22 cellular contexts compared by ENCODE assay signal in genomic region chr11:39724404-39724803, GRCh38.
DNase-seq lines count a peak whose midpoint lies in the region; ATAC-seq and TF ChIP-seq lines count a peak whose summit lies in the region.
"Had no signal": no experiment of that assay in that cellular context is flagged by ENCODE, and none has a peak within 500 bp of the region (broad histone marks: within the 10 kb centered on the region; RNA-seq: fewer than 3 reads in every experiment).

No MANE protein-coding gene starts in this region.

- no peak overlapping the region for H3K4me3 Mint-ChIP-seq in endodermal cell
- H3K4me3 Mint-ChIP-seq: activated CD4-positive, alpha-beta T cell treated with anti-CD3 and anti-CD28 coated beads for 36 hours; activated T-helper 17 cell treated with anti-CD3 and anti-CD28 coated beads, Interleukin-2, amount 50 U/mL, for 72 hours; CD4-positive, alpha-beta memory T cell; naive thymus-derived CD4-positive, alpha-beta T cell had no signal

- ATAC-seq in GM18861 (IDR thresholded peaks at IDR 0.05; ENCODE audit: unreplicated experiment) = no peak
- ATAC-seq: activated CD4-positive, alpha-beta T cell treated with anti-CD3 and anti-CD28 coated beads for 36 hours; activated T-helper 17 cell treated with anti-CD3 and anti-CD28 coated beads, Interleukin-2, amount 50 U/mL, for 72 hours; naive thymus-derived CD4-positive, alpha-beta T cell; pancreas had no signal

- TF ChIP-seq CTCF in A673 (conservative IDR thresholded peaks at IDR 0.05; ENCODE audit: low read depth, low read length) (peak; percentile 67), GM12874 (IDR thresholded peaks at IDR 0.05; ENCODE audit: insufficient read depth, low read depth, low read length) (0 out of 2 replicates have a peak, but pooled peaks have one; percentile 10), OCI-LY7 (conservative IDR thresholded peaks at IDR 0.05; ENCODE audit: low read length) (0 out of 2 replicates have a peak, but pooled peaks have one; percentile 24), endodermal cell (conservative IDR thresholded peaks at IDR 0.05) (peak; percentile 53), vagina (IDR thresholded peaks at IDR 0.05) (no peak), esophagus squamous epithelium (IDR thresholded peaks at IDR 0.05) (no peak)

- no TSS peak for BruUV-seq in A673 (replicated peaks; lab: Mats Ljungman, UMichigan)
- BruUV-seq in OCI-LY7 (replicated peaks; lab: Mats Ljungman, UMichigan) = no TSS peak

- H3K4me1 ChIP-seq in A673 (ENCODE audit: insufficient read depth, low read length, poor library complexity, severe bottlenecking) = no peaks in the 10 kb centered on the region
- no peaks in the 10 kb centered on the region for H3K4me1 ChIP-seq in OCI-LY7 (ENCODE audit: insufficient read depth, low read length, poor library complexity, severe bottlenecking)
- H3K4me1 ChIP-seq in endodermal cell (ENCODE audit: control insufficient read depth, insufficient read depth, low read length) = peaks cover 4% of the 10 kb centered on the region
- no peaks in the 10 kb centered on the region for H3K4me1 ChIP-seq in vagina
- H3K4me1 ChIP-seq in esophagus squamous epithelium = no peaks in the 10 kb centered on the region
- H3K4me1 ChIP-seq: pancreas, sigmoid colon had no signal

- H4K20me1 ChIP-seq in OCI-LY7 (ENCODE audit: insufficient read depth, low read length) = no peaks in the 10 kb centered on the region

- peak; percentile 67 for DNase-seq in A673 (ENCODE audit: low spot score)
- no peak for DNase-seq in OCI-LY7 (ENCODE audit: low spot score)
- DNase-seq in endodermal cell = no peak
- no peak for DNase-seq in vagina (ENCODE audit: extremely low spot score in 2 of 2)
- DNase-seq in esophagus squamous epithelium (lab: John Stamatoyannopoulos, UW) = no peak
- no peak for DNase-seq in activated effector memory CD4-positive, alpha-beta T cell treated with Interleukin-2 at 50 U/mL for 16 hours
- DNase-seq: activated CD4-positive, alpha-beta T cell treated with anti-CD3 and anti-CD28 coated beads for 36 hours; brain microvascular endothelial cell; CD4-positive, alpha-beta memory T cell; cortex of kidney; hippocampal formation; islet precursor cell; mesenchymal stem cell; MV-4-11; naive thymus-derived CD4-positive, alpha-beta T cell; NCI-H2081 treated with DMSO at 0.1 percent for 48 hours; pancreas; sigmoid colon; stimulated activated naive CD4-positive, alpha-beta T cell had no signal

- H3K27me3 Mint-ChIP-seq in endodermal cell (ENCODE audit: insufficient read depth) = no peaks in the 10 kb centered on the region
- H3K27me3 Mint-ChIP-seq: activated CD4-positive, alpha-beta T cell treated with anti-CD3 and anti-CD28 coated beads for 36 hours; activated T-helper 17 cell treated with anti-CD3 and anti-CD28 coated beads, Interleukin-2, amount 50 U/mL, for 72 hours; CD4-positive, alpha-beta memory T cell; naive thymus-derived CD4-positive, alpha-beta T cell had no signal

- TF ChIP-seq POLR2A in vagina (IDR thresholded peaks at IDR 0.05) (no peak), esophagus squamous epithelium (IDR thresholded peaks at IDR 0.05) (no peak)

- H3K9ac ChIP-seq in endodermal cell (ENCODE audit: extremely low read depth, low read length, poor library complexity, severe bottlenecking) = no peak overlapping the region

- POLR2A ChIA-PET in A673 (lab: Charles Lee; ENCODE audit: low non-redundant PET) = no interaction called here
- POLR2A ChIA-PET in OCI-LY7 (lab: Charles Lee) = interaction anchor here (0.7 kb wide), 1 partner anchor 418 kb away, joined by 3 read pairs; no protein-coding TSS in a partner anchor

- no peak overlapping the region for H3K27ac Mint-ChIP-seq in endodermal cell
- H3K27ac Mint-ChIP-seq: activated CD4-positive, alpha-beta T cell treated with anti-CD3 and anti-CD28 coated beads for 36 hours; activated T-helper 17 cell treated with anti-CD3 and anti-CD28 coated beads, Interleukin-2, amount 50 U/mL, for 72 hours; CD4-positive, alpha-beta memory T cell; naive thymus-derived CD4-positive, alpha-beta T cell had no signal

- peaks cover 15% of the 10 kb centered on the region for H3K4me1 Mint-ChIP-seq in endodermal cell
- H3K4me1 Mint-ChIP-seq: activated CD4-positive, alpha-beta T cell treated with anti-CD3 and anti-CD28 coated beads for 36 hours; activated T-helper 17 cell treated with anti-CD3 and anti-CD28 coated beads, Interleukin-2, amount 50 U/mL, for 72 hours; CD4-positive, alpha-beta memory T cell had no signal

- no peak overlapping the region for H3K4me2 ChIP-seq in OCI-LY7 (ENCODE audit: low read length)

- H3K36me3 Mint-ChIP-seq in endodermal cell (ENCODE audit: low read depth) = no peaks in the 10 kb centered on the region
- H3K36me3 Mint-ChIP-seq: CD4-positive, alpha-beta memory T cell; naive thymus-derived CD4-positive, alpha-beta T cell had no signal

- no peaks in the 10 kb centered on the region for H3K79me2 ChIP-seq in OCI-LY7 (ENCODE audit: insufficient read depth, low read depth, low read length)

- H3K36me3 ChIP-seq in A673 (ENCODE audit: insufficient read depth, low read length, poor library complexity, severe bottlenecking) = no peaks in the 10 kb centered on the region
- no peaks in the 10 kb centered on the region for H3K36me3 ChIP-seq in OCI-LY7 (ENCODE audit: insufficient read depth, low read length)
- H3K36me3 ChIP-seq in endodermal cell (ENCODE audit: control insufficient read depth, insufficient read depth, low read length) = no peaks in the 10 kb centered on the region
- no peaks in the 10 kb centered on the region for H3K36me3 ChIP-seq in vagina
- H3K36me3 ChIP-seq in esophagus squamous epithelium = no peaks in the 10 kb centered on the region
- H3K36me3 ChIP-seq: brain microvascular endothelial cell, pancreas, sigmoid colon had no signal

- no peak overlapping the region for H2AFZ ChIP-seq in OCI-LY7 (ENCODE audit: low read length)

- no peaks in the 10 kb centered on the region for H3K9me3 ChIP-seq in A673 (ENCODE audit: low read depth, low read length, poor library complexity, severe bottlenecking)
- no peaks in the 10 kb centered on the region for H3K9me3 ChIP-seq in OCI-LY7 (ENCODE audit: low read length)
- H3K9me3 ChIP-seq in endodermal cell (ENCODE audit: control insufficient read depth, low read length) = no peaks in the 10 kb centered on the region
- H3K9me3 ChIP-seq in vagina = no peaks in the 10 kb centered on the region
- no peaks in the 10 kb centered on the region for H3K9me3 ChIP-seq in esophagus squamous epithelium
- H3K9me3 ChIP-seq: pancreas, sigmoid colon had no signal

- no peak overlapping the region for H3K4me3 ChIP-seq in A673 (ENCODE audit: low read depth, low read length, poor library complexity, severe bottlenecking)
- H3K4me3 ChIP-seq in OCI-LY7 (ENCODE audit: low read depth, low read length, poor library complexity, severe bottlenecking) = no peak overlapping the region
- no peak overlapping the region for H3K4me3 ChIP-seq in endodermal cell (ENCODE audit: low read length)
- H3K4me3 ChIP-seq in vagina = no peak overlapping the region
- H3K4me3 ChIP-seq in esophagus squamous epithelium = no peak overlapping the region
- H3K4me3 ChIP-seq: pancreas, sigmoid colon had no signal

- intact Hi-C loops in A673 (cut with micrococcal nuclease; ENCODE audit: unreplicated experiment) (no loop called here), OCI-LY7 (cut with micrococcal nuclease; ENCODE audit: unreplicated experiment) (no loop called here), vagina (cut with DNase I) (no loop called here), esophagus squamous epithelium (cut with DNase I) (no loop called here)

- peaks cover 2% of the 10 kb centered on the region for H3K9me3 Mint-ChIP-seq in endodermal cell

- CTCF ChIA-PET in A673 (lab: Charles Lee) = interaction anchor here (0.5 to 0.7 kb wide), 2 partner anchors 67 to 434 kb away, joined by 3 read pairs; no protein-coding TSS in a partner anchor
- CTCF ChIA-PET in OCI-LY7 (lab: Charles Lee; ENCODE audit: unreplicated experiment) = no interaction called here

- H3K27me3 ChIP-seq in A673 (replicated peaks; ENCODE audit: insufficient read depth, low read depth, low read length, poor library complexity) (no peaks in the 10 kb centered on the region), endodermal cell (ENCODE audit: control insufficient read depth, insufficient read depth, low read length, poor library complexity, severe bottlenecking) (no peaks in the 10 kb centered on the region), vagina (no peaks in the 10 kb centered on the region), esophagus squamous epithelium (no peaks in the 10 kb centered on the region)
- H3K27me3 ChIP-seq: brain microvascular endothelial cell, pancreas, sigmoid colon had no signal

- no peaks in the 10 kb centered on the region for H3K9me2 ChIP-seq in OCI-LY7 (ENCODE audit: insufficient read depth, low read length)

- H3K27ac ChIP-seq in A673 (ENCODE audit: low read depth, low read length, poor library complexity, severe bottlenecking) (no peak overlapping the region), OCI-LY7 (ENCODE audit: low read depth, low read length, poor library complexity, severe bottlenecking) (no peak overlapping the region), endodermal cell (ENCODE audit: low read depth, low read length) (no peak overlapping the region), vagina (no peak overlapping the region), esophagus squamous epithelium (no peak overlapping the region)
- H3K27ac ChIP-seq: brain microvascular endothelial cell, pancreas, sigmoid colon had no signal

- WGBS in endodermal cell (ENCODE audit: insufficient coverage in 1 of 2, insufficient read length in 1 of 2), 2 experiments = 60 to 88% methylated on average over 1 to 3 of the region's 4 CpGs
- 24 to 34% methylated on average over 4 of the region's 4 CpGs for WGBS in esophagus squamous epithelium, 2 donors

Comparison
In these comparisons a context has a peak if more than half of its experiments do, and no peak if none do; other contexts are left out.
1. CTCF ChIP-seq: peak in A673 (single experiment), GM12874 (single experiment), OCI-LY7 (single experiment) and endodermal cell (single experiment); none in vagina (0 of 3) and esophagus squamous epithelium (0 of 6).